1 cellular context compared by ENCODE assay signal in the genomic region with DNA sequence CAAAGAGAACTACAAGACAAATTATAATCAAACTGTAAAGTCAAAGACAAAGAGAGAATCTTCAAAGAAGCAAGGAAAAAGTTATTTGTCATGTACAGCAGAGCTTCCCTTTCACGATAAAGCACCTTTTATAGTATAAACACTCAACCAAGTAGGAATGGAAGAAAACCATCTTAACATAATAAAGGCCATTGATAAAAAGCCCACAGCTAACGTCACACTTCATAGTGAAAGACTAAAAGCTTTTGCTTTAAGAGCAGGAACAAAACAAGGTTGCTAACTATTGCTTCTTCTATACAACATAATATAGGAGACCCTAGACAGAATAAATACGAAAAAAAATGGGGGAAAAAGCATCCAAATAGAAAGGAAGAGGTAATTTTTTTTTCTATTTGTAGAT.
TF ChIP-seq lines count a peak whose summit lies in the region.

No MANE protein-coding gene starts in this region.

TF ChIP-seq in GM23338, 12 proteins besides CTCF, POLR2A, EP300 and RAD21 (continued from another document):
- TF ChIP-seq, protein P1, sequence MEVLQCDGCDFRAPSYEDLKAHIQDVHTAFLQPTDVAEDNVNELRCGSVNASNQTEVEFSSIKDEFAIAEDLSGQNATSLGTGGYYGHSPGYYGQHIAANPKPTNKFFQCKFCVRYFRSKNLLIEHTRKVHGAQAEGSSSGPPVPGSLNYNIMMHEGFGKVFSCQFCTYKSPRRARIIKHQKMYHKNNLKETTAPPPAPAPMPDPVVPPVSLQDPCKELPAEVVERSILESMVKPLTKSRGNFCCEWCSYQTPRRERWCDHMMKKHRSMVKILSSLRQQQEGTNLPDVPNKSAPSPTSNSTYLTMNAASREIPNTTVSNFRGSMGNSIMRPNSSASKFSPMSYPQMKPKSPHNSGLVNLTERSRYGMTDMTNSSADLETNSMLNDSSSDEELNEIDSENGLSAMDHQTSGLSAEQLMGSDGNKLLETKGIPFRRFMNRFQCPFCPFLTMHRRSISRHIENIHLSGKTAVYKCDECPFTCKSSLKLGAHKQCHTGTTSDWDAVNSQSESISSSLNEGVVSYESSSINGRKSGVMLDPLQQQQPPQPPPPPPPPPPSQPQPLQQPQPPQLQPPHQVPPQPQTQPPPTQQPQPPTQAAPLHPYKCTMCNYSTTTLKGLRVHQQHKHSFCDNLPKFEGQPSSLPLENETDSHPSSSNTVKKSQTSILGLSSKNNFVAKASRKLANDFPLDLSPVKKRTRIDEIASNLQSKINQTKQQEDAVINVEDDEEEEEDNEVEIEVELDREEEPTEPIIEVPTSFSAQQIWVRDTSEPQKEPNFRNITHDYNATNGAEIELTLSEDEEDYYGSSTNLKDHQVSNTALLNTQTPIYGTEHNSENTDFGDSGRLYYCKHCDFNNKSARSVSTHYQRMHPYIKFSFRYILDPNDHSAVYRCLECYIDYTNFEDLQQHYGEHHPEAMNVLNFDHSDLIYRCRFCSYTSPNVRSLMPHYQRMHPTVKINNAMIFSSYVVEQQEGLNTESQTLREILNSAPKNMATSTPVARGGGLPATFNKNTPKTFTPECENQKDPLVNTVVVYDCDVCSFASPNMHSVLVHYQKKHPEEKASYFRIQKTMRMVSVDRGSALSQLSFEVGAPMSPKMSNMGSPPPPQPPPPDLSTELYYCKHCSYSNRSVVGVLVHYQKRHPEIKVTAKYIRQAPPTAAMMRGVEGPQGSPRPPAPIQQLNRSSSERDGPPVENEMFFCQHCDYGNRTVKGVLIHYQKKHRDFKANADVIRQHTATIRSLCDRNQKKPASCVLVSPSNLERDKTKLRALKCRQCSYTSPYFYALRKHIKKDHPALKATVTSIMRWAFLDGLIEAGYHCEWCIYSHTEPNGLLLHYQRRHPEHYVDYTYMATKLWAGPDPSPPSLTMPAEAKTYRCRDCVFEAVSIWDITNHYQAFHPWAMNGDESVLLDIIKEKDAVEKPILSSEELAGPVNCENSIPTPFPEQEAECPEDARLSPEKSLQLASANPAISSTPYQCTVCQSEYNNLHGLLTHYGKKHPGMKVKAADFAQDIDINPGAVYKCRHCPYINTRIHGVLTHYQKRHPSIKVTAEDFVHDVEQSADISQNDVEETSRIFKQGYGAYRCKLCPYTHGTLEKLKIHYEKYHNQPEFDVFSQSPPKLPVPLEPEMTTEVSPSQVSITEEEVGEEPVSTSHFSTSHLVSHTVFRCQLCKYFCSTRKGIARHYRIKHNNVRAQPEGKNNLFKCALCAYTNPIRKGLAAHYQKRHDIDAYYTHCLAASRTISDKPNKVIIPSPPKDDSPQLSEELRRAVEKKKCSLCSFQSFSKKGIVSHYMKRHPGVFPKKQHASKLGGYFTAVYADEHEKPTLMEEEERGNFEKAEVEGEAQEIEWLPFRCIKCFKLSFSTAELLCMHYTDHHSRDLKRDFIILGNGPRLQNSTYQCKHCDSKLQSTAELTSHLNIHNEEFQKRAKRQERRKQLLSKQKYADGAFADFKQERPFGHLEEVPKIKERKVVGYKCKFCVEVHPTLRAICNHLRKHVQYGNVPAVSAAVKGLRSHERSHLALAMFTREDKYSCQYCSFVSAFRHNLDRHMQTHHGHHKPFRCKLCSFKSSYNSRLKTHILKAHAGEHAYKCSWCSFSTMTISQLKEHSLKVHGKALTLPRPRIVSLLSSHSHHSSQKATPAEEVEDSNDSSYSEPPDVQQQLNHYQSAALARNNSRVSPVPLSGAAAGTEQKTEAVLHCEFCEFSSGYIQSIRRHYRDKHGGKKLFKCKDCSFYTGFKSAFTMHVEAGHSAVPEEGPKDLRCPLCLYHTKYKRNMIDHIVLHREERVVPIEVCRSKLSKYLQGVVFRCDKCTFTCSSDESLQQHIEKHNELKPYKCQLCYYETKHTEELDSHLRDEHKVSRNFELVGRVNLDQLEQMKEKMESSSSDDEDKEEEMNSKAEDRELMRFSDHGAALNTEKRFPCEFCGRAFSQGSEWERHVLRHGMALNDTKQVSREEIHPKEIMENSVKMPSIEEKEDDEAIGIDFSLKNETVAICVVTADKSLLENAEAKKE (CRISPR knock-in tag; IDR thresholded peaks at IDR 0.05), result no peak
- TF ChIP-seq STAT1 (IDR thresholded peaks at IDR 0.05; ENCODE audit: unreplicated experiment), result no peak
- TF ChIP-seq, protein P2, sequence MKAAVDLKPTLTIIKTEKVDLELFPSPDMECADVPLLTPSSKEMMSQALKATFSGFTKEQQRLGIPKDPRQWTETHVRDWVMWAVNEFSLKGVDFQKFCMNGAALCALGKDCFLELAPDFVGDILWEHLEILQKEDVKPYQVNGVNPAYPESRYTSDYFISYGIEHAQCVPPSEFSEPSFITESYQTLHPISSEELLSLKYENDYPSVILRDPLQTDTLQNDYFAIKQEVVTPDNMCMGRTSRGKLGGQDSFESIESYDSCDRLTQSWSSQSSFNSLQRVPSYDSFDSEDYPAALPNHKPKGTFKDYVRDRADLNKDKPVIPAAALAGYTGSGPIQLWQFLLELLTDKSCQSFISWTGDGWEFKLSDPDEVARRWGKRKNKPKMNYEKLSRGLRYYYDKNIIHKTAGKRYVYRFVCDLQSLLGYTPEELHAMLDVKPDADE (IDR thresholded peaks at IDR 0.05), result no peak
- TF ChIP-seq NANOG (IDR thresholded peaks at IDR 0.05; ENCODE audit: borderline replicate concordance), result no peak
- no peak for TF ChIP-seq ZNF114 (CRISPR knock-in tag; IDR thresholded peaks at IDR 0.05)
- TF ChIP-seq JUNB (IDR thresholded peaks at IDR 0.05; ENCODE audit: unreplicated experiment), result no peak
- no peak for TF ChIP-seq EZH2phosphoT487 (IDR thresholded peaks at IDR 0.05; ENCODE audit: unreplicated experiment)
- TF ChIP-seq POLR2AphosphoS5 (IDR thresholded peaks at IDR 0.05; ENCODE audit: low read depth), result no peak
- no peak for TF ChIP-seq EZH2 (IDR thresholded peaks at IDR 0.05; ENCODE audit: low read depth, unreplicated experiment)
- TF ChIP-seq ZNF331 (CRISPR knock-in tag; IDR thresholded peaks at IDR 0.05; ENCODE audit: low read depth), result no peak
- TF ChIP-seq, protein P3, sequence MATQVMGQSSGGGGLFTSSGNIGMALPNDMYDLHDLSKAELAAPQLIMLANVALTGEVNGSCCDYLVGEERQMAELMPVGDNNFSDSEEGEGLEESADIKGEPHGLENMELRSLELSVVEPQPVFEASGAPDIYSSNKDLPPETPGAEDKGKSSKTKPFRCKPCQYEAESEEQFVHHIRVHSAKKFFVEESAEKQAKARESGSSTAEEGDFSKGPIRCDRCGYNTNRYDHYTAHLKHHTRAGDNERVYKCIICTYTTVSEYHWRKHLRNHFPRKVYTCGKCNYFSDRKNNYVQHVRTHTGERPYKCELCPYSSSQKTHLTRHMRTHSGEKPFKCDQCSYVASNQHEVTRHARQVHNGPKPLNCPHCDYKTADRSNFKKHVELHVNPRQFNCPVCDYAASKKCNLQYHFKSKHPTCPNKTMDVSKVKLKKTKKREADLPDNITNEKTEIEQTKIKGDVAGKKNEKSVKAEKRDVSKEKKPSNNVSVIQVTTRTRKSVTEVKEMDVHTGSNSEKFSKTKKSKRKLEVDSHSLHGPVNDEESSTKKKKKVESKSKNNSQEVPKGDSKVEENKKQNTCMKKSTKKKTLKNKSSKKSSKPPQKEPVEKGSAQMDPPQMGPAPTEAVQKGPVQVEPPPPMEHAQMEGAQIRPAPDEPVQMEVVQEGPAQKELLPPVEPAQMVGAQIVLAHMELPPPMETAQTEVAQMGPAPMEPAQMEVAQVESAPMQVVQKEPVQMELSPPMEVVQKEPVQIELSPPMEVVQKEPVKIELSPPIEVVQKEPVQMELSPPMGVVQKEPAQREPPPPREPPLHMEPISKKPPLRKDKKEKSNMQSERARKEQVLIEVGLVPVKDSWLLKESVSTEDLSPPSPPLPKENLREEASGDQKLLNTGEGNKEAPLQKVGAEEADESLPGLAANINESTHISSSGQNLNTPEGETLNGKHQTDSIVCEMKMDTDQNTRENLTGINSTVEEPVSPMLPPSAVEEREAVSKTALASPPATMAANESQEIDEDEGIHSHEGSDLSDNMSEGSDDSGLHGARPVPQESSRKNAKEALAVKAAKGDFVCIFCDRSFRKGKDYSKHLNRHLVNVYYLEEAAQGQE (IDR thresholded peaks at IDR 0.05; ENCODE audit: unreplicated experiment), result no peak
